ENCODE assay signal across 28 cellular contexts in genomic region chr19:56525214-56525860, GRCh38. TPM values are rescaled to one million over a fixed set of nuclear protein-coding genes. Genes with fewer than 3 reads are reported as not detected.
DNase-seq lines count a peak whose midpoint lies in the region; ATAC-seq, FAIRE-seq and TF ChIP-seq lines count a peak whose summit lies in the region.
"Had no signal": no experiment of that assay in that cellular context is flagged by ENCODE, and none has a peak within 500 bp of the region (broad histone marks: within the 10 kb centered on the region; RNA-seq: fewer than 3 reads in every experiment).

No MANE protein-coding gene starts in this region.

- no peak overlapping the region for H2BK5ac ChIP-seq in H1 (ENCODE audit: low read depth, low read length)

- peaks cover 17 to 22% of the 10 kb centered on the region in 2 donors for H3K9me3 Mint-ChIP-seq in effector memory CD8-positive, alpha-beta T cell

- FAIRE-seq in H1 (lab: Jason Lieb, UNC): no peak
- FAIRE-seq: GM12892, GM19239, H54 had no signal

- POLR2A ChIA-PET in SK-N-SH (lab: Yijun Ruan, JAX): no interaction called here
- POLR2A ChIA-PET in H1 (lab: Charles Lee; ENCODE audit: partially characterized antibody): interaction anchor here (1.2 kb wide), 1 partner anchor 45 kb away, joined by 3 read pairs; no protein-coding TSS in a partner anchor

- no peak for TF ChIP-seq POLR2A in H1 (IDR thresholded peaks at IDR 0.05; ENCODE audit: control extremely low read depth in 1 of 2, low read depth in 2 of 2, low read length in 2 of 2)

- TF ChIP-seq CTCF in SK-N-SH (IDR thresholded peaks at IDR 0.05) (no peak), H1 (IDR thresholded peaks at IDR 0.05; ENCODE audit: control extremely low read depth in 1 of 3, insufficient read depth in 1 of 3, low read depth in 1 of 3, low read length in 3 of 3) (no peak)

- peaks cover 9% of the 10 kb centered on the region for H3F3A ChIP-seq in SK-N-SH (replicated peaks; ENCODE audit: insufficient read depth)

- TF ChIP-seq RAD21 in SK-N-SH (IDR thresholded peaks at IDR 0.05; ENCODE audit: low read length) (no peak), H1 (IDR thresholded peaks at IDR 0.05 in 1 of 2, conservative IDR thresholded peaks at IDR 0.05 in 1 of 2; ENCODE audit: low read depth in 2 of 2, low read length in 2 of 2) (no peak)

- in situ Hi-C loops in KBM-7 (cut with MboI; ENCODE audit: low pct_unique_long_range_greater_than_20kb, low sequenced_read_pairs): no loop called here

- no peak overlapping the region for H2BK15ac ChIP-seq in H1 (ENCODE audit: low read length)

- H3K27me3 Mint-ChIP-seq in effector memory CD8-positive, alpha-beta T cell: no peaks in the 10 kb centered on the region
- H3K27me3 Mint-ChIP-seq: CD4-positive, alpha-beta T cell had no signal

- no peak overlapping the region for H3K23ac ChIP-seq in H1 (ENCODE audit: insufficient read length)

- DNase-seq in SK-N-SH (no peak), KBM-7 (peak; percentile 1), H1 (ENCODE audit: low read depth in 1 of 2, low spot score in 2 of 2) (no peak)
- DNase-seq in effector memory CD8-positive, alpha-beta T cell: no peak
- DNase-seq in stimulated activated CD8-positive, alpha-beta memory T cell treated with anti-CD3 and anti-CD28 coated beads, Interleukin-4, amount 100 ng/mL, for 48 hours: no peak
- DNase-seq: 8988T; Caco-2; CD4-positive, alpha-beta T cell; DND-41; KG1; MG63; NCI-H2029 treated with DMSO at 0.1 percent for 48 hours; NCI-H2171; NCI-H226; NCI-H510A; NCI-H69; SHP77 had no signal

- no peak overlapping the region for H2AK5ac ChIP-seq in H1 (ENCODE audit: low read depth, low read length)

- ATAC-seq in SK-N-SH treated with all-trans-retinoic acid at 6 μM for 48 hours (no peak), GM19455 (IDR thresholded peaks at IDR 0.05; ENCODE audit: unreplicated experiment) (no peak)
- ATAC-seq in effector memory CD8-positive, alpha-beta T cell (replicated peaks): no peak
- ATAC-seq: Panc1 had no signal

- no peak overlapping the region; a peak in 1 of 4 replicates for H3K4me3 ChIP-seq in SK-N-SH (ENCODE audit: low read depth in 2 of 2, low read length in 1 of 2)
- H3K4me3 ChIP-seq in H1 (ENCODE audit: extremely low read depth in 1 of 4, insufficient read depth in 2 of 4, low read depth in 3 of 4, low read length in 4 of 4): no peak overlapping the region; a peak in 2 of 8 replicates
- peak overlapping the region; percentile 31 for H3K4me3 ChIP-seq in skeletal muscle satellite cell (ENCODE audit: low read length)
- H3K4me3 ChIP-seq: BLaER1, MG63 had no signal

- H3K79me1 ChIP-seq in H1 (ENCODE audit: low read depth, low read length): no peaks in the 10 kb centered on the region

- H3K4me1 Mint-ChIP-seq in effector memory CD8-positive, alpha-beta T cell (ENCODE audit: low read depth in 2 of 2): no peaks in the 10 kb centered on the region

- H2BK120ac ChIP-seq in H1 (replicated peaks; ENCODE audit: low read depth, low read length): no peak overlapping the region

- H3K9me3 ChIP-seq in SK-N-SH (peaks cover 47% of the 10 kb centered on the region), H1 (ENCODE audit: insufficient read depth in 2 of 2, low read depth in 1 of 2, low read length in 1 of 2) (peaks cover 59 to 69% of the 10 kb centered on the region in 2 experiments), skeletal muscle satellite cell (replicated peaks; ENCODE audit: low read length) (peaks cover 47% of the 10 kb centered on the region)

- H3K4me3 Mint-ChIP-seq in effector memory CD8-positive, alpha-beta T cell: no peak overlapping the region
- H3K4me3 Mint-ChIP-seq: CD4-positive, alpha-beta T cell had no signal

- H2BK12ac ChIP-seq in H1 (ENCODE audit: low read depth, low read length): no peak overlapping the region

- 52% methylated on average over 4 of the region's 4 CpGs for whole genome bisulfite sequencing in SK-N-SH (ENCODE audit: low lambda C conversion rate)
- WGBS in H1 (ENCODE audit: extremely low coverage in 1 of 2, insufficient coverage in 1 of 2, insufficient read length in 1 of 2, insufficient replicate concordance in 2 of 2, low coverage in 1 of 2, low lambda C conversion rate in 2 of 2, missing lambda C conversion rate in 1 of 2), 2 experiments: 73% methylated on average over 4 of the region's 4 CpGs; no CpG with 5 or more reads in 1 of the 2 experiments

- no peak overlapping the region for H3K14ac ChIP-seq in H1 (ENCODE audit: insufficient read length)

- H3K27ac ChIP-seq in SK-N-SH (ENCODE audit: low read depth in 2 of 2, low read length in 1 of 2): no peak overlapping the region
- no peak overlapping the region for H3K27ac ChIP-seq in H1 (ENCODE audit: low read depth, low read length)
- H3K27ac ChIP-seq: BLaER1, RWPE1 had no signal

- no peaks in the 10 kb centered on the region for H4K20me1 ChIP-seq in SK-N-SH (ENCODE audit: insufficient read depth)
- no peaks in the 10 kb centered on the region for H4K20me1 ChIP-seq in H1 (replicated peaks in 1 of 2; ENCODE audit: control insufficient read depth in 1 of 2, insufficient read depth in 2 of 2, low read length in 2 of 2)
- H4K20me1 ChIP-seq: BLaER1 had no signal

- CTCF ChIA-PET in SK-N-SH (lab: Yijun Ruan, JAX) (interaction anchor here (1.4 kb wide), 1 partner anchor 312 kb away, joined by 3 read pairs; no protein-coding TSS in a partner anchor), H1 (lab: Charles Lee; ENCODE audit: partially characterized antibody) (interaction anchor here (1.5 kb wide), 1 partner anchor 13 kb away, joined by 4 read pairs; no protein-coding TSS in a partner anchor)

- H2BK20ac ChIP-seq in H1 (ENCODE audit: low read length): no peak overlapping the region

- H2AFZ ChIP-seq in SK-N-SH (ENCODE audit: low read depth) (no peak overlapping the region), H1 (ENCODE audit: low read length) (no peak overlapping the region)

- no peaks in the 10 kb centered on the region for H3K4me1 ChIP-seq in SK-N-SH (ENCODE audit: control insufficient read depth in 1 of 2, insufficient read depth in 2 of 2, low read depth in 1 of 2, low read length in 1 of 2)
- no peaks in the 10 kb centered on the region for H3K4me1 ChIP-seq in H1 (replicated peaks in 1 of 4; ENCODE audit: control insufficient read depth in 3 of 4, insufficient read depth in 4 of 4, low read length in 3 of 4)
- no peaks in the 10 kb centered on the region for H3K4me1 ChIP-seq in skeletal muscle satellite cell (ENCODE audit: control insufficient read depth, insufficient read depth, low read length)
- H3K4me1 ChIP-seq: BLaER1, Caco-2 had no signal

- H3K4me2 ChIP-seq in SK-N-SH (no peak overlapping the region), H1 (ENCODE audit: insufficient read depth in 1 of 2, low read depth in 2 of 2, low read length in 2 of 2) (no peak overlapping the region), skeletal muscle satellite cell (ENCODE audit: low read length) (no peak overlapping the region)
- H3K4me2 ChIP-seq: BLaER1 had no signal

- no peak overlapping the region for H3K18ac ChIP-seq in H1 (ENCODE audit: extremely low read depth, low read length)

- no peaks in the 10 kb centered on the region for H3K23me2 ChIP-seq in H1 (ENCODE audit: low read depth, low read length)

- no peak overlapping the region for H4K8ac ChIP-seq in H1 (ENCODE audit: extremely low read depth, insufficient read depth, low read length)

- no peak overlapping the region for H3K27ac Mint-ChIP-seq in effector memory CD8-positive, alpha-beta T cell
- H3K27ac Mint-ChIP-seq: CD4-positive, alpha-beta T cell had no signal

- H3K9me2 ChIP-seq in SK-N-SH: no peaks in the 10 kb centered on the region

- no peak for TF ChIP-seq EP300 in SK-N-SH (IDR thresholded peaks at IDR 0.05; ENCODE audit: borderline replicate concordance in 1 of 2, low read depth in 1 of 2, low read length in 1 of 2)
- no peak for TF ChIP-seq EP300 in H1 (IDR thresholded peaks at IDR 0.05; ENCODE audit: borderline replicate concordance in 1 of 2, low read depth in 2 of 2, low read length in 2 of 2)

- H4K5ac ChIP-seq in H1 (ENCODE audit: insufficient read length, low read depth, low read length): no peak overlapping the region

- H3K9ac ChIP-seq in SK-N-SH (no peak overlapping the region), H1 (replicated peaks in 1 of 4; ENCODE audit: extremely low read depth in 1 of 4, low read depth in 3 of 4, low read length in 3 of 4) (no peak overlapping the region), skeletal muscle satellite cell (ENCODE audit: low read depth, low read length) (no peak overlapping the region)
- H3K9ac ChIP-seq: BLaER1 had no signal

- no peaks in the 10 kb centered on the region for H3K27me3 ChIP-seq in SK-N-SH (ENCODE audit: insufficient read depth)
- H3K27me3 ChIP-seq in H1 (replicated peaks in 1 of 4; ENCODE audit: control insufficient read depth in 3 of 4, extremely low read depth in 1 of 4, insufficient read depth in 3 of 4, low read length in 3 of 4): no peaks in the 10 kb centered on the region
- H3K27me3 ChIP-seq in skeletal muscle satellite cell (ENCODE audit: control insufficient read depth, insufficient read depth, low read length): no peaks in the 10 kb centered on the region
- H3K27me3 ChIP-seq: BLaER1, MG63 had no signal

- H4K91ac ChIP-seq in H1 (replicated peaks; ENCODE audit: insufficient read length, low read length): no peak overlapping the region

- H3K79me2 ChIP-seq in SK-N-SH (ENCODE audit: insufficient read depth) (no peaks in the 10 kb centered on the region), H1 (ENCODE audit: control insufficient read depth in 1 of 2, insufficient read depth in 2 of 2, low read length in 2 of 2) (no peaks in the 10 kb centered on the region)

- no peak overlapping the region for H3K56ac ChIP-seq in H1 (replicated peaks; ENCODE audit: insufficient read length, low read depth, low read length)

- H3K4ac ChIP-seq in H1 (replicated peaks; ENCODE audit: insufficient read length, low read depth, low read length): no peak overlapping the region

- H3K36me3 Mint-ChIP-seq in effector memory CD8-positive, alpha-beta T cell (ENCODE audit: insufficient read depth): no peaks in the 10 kb centered on the region

- H3K36me3 ChIP-seq in SK-N-SH (replicated peaks in 1 of 2; ENCODE audit: control insufficient read depth in 1 of 2, insufficient read depth in 2 of 2, low read length in 1 of 2) (peaks cover 1 to 27% of the 10 kb centered on the region in 2 experiments), H1 (ENCODE audit: control insufficient read depth in 2 of 4, insufficient read depth in 4 of 4, low read length in 3 of 4) (no peaks in the 10 kb centered on the region; a peak in 1 of 8 replicates), skeletal muscle satellite cell (ENCODE audit: insufficient read depth, low read length) (peaks cover 21% of the 10 kb centered on the region)
- H3K36me3 ChIP-seq: MG63 had no signal

RNA-seq across cellular contexts. Expression of gene ZFP28, which starts 13.4 kb away (rescaled TPM):
- polyA plus RNA-seq in SK-N-SH (2012; rRNA removed): 3.5 and 4.9 TPM in 2 replicates
- 3.3 and 3.7 TPM in 2 replicates for polyA plus RNA-seq in SK-N-SH (2012; cell fraction: cytosol; rRNA removed)
- polyA plus RNA-seq in SK-N-SH (2012; cell fraction: nucleus; rRNA removed): 8.1 and 14.5 TPM in 2 replicates
- total RNA-seq in H1 (2021; fragmentation: NEBNext Ultra II Directional; extraction: Animal tissue kit (Norgen Biotek cat#: 25700)): 4.5 and 5.2 TPM in 2 replicates
- 1.3 and 1.6 TPM in 2 replicates for polyA plus RNA-seq in H1 (2011; rRNA removed)
- polyA plus RNA-seq in H1 (2011; cell fraction: cytosol; rRNA removed): 2.1 TPM
- 3.4 TPM for polyA plus RNA-seq in H1 (2011; cell fraction: nucleus; rRNA removed)
- polyA plus RNA-seq in H1 (2012, experiment 1 of 2): 2.2 to 3.7 TPM (median 3.2 TPM) in 4 replicates
- polyA plus RNA-seq in H1 (2012, experiment 2 of 2): 0.20 TPM
- 5.3 TPM for polyA plus RNA-seq in H1 (2013, experiment 1 of 2)
- 5.7 TPM for polyA plus RNA-seq in H1 (2013, experiment 2 of 2)
- 6.2 and 6.7 TPM in 2 replicates for polyA minus RNA-seq in H1 (2011; rRNA and poly(A)+ RNA removed)
- polyA minus RNA-seq in H1 (2011; cell fraction: cytosol; rRNA and poly(A)+ RNA removed): 2.8 TPM
- 12.0 TPM for polyA minus RNA-seq in H1 (2011; cell fraction: nucleus; rRNA and poly(A)+ RNA removed)
- 7.1 and 7.4 TPM in 2 replicates for total RNA-seq in skeletal muscle satellite cell (2012; rRNA removed)
- total RNA-seq: Caco-2, OCI-LY7 had no signal

RNA-seq across cellular contexts. Expression of gene ZNF471, which starts 17.7 kb away (rescaled TPM):
- polyA plus RNA-seq in SK-N-SH (2012; rRNA removed) (2.5 and 4.0 TPM in 2 replicates), H1 (2011; rRNA removed) (0.46 and 0.73 TPM in 2 replicates)
- polyA plus RNA-seq in SK-N-SH (2012; cell fraction: cytosol; rRNA removed): 2.1 and 2.2 TPM in 2 replicates
- polyA plus RNA-seq in SK-N-SH (2012; cell fraction: nucleus; rRNA removed): 8.1 and 16.2 TPM in 2 replicates
- total RNA-seq in H1 (2021; fragmentation: NEBNext Ultra II Directional; extraction: Animal tissue kit (Norgen Biotek cat#: 25700)): 0.42 and 0.74 TPM in 2 replicates
- polyA plus RNA-seq in H1 (2011; cell fraction: cytosol; rRNA removed): 0.98 TPM
- 1.1 TPM for polyA plus RNA-seq in H1 (2011; cell fraction: nucleus; rRNA removed)
- polyA plus RNA-seq in H1 (2012, experiment 1 of 2): 0.67 to 2.0 TPM (median 1.0 TPM) in 4 replicates
- polyA plus RNA-seq in H1 (2012, experiment 2 of 2): not detected
- polyA plus RNA-seq in H1 (2013, experiment 1 of 2): 1.1 TPM
- 1.1 TPM for polyA plus RNA-seq in H1 (2013, experiment 2 of 2)
- 1.3 and 2.1 TPM in 2 replicates for polyA minus RNA-seq in H1 (2011; rRNA and poly(A)+ RNA removed)
- polyA minus RNA-seq in H1 (2011; cell fraction: cytosol; rRNA and poly(A)+ RNA removed): 0.51 TPM
- 4.5 TPM for polyA minus RNA-seq in H1 (2011; cell fraction: nucleus; rRNA and poly(A)+ RNA removed)
- 1.7 and 2.3 TPM in 2 replicates for total RNA-seq in skeletal muscle satellite cell (2012; rRNA removed)
- total RNA-seq: Caco-2, HT1080, OCI-LY7 had no signal

RNA-seq across cellular contexts. Expression of gene ZNF470, which starts 41.9 kb away (rescaled TPM):
- polyA plus RNA-seq in SK-N-SH (2012; rRNA removed) (2.1 and 2.5 TPM in 2 replicates), H1 (2011; rRNA removed) (1.9 and 2.0 TPM in 2 replicates)
- polyA plus RNA-seq in SK-N-SH (2012; cell fraction: cytosol; rRNA removed): 1.9 TPM in 2 replicates
- 6.3 and 8.4 TPM in 2 replicates for polyA plus RNA-seq in SK-N-SH (2012; cell fraction: nucleus; rRNA removed)
- total RNA-seq in H1 (2021; fragmentation: NEBNext Ultra II Directional; extraction: Animal tissue kit (Norgen Biotek cat#: 25700)): 6.8 and 8.8 TPM in 2 replicates
- polyA plus RNA-seq in H1 (2011; cell fraction: cytosol; rRNA removed): 2.8 TPM
- polyA plus RNA-seq in H1 (2011; cell fraction: nucleus; rRNA removed): 6.7 TPM
- polyA plus RNA-seq in H1 (2012, experiment 1 of 2): 4.8 to 7.2 TPM (median 6.1 TPM) in 4 replicates
- polyA plus RNA-seq in H1 (2012, experiment 2 of 2): 0.49 TPM
- 7.4 TPM for polyA plus RNA-seq in H1 (2013, experiment 1 of 2)
- polyA plus RNA-seq in H1 (2013, experiment 2 of 2): 6.4 TPM
- 3.8 and 6.8 TPM in 2 replicates for polyA minus RNA-seq in H1 (2011; rRNA and poly(A)+ RNA removed)
- polyA minus RNA-seq in H1 (2011; cell fraction: cytosol; rRNA and poly(A)+ RNA removed): 2.9 TPM
- polyA minus RNA-seq in H1 (2011; cell fraction: nucleus; rRNA and poly(A)+ RNA removed): 13.6 TPM
- total RNA-seq in skeletal muscle satellite cell (2012; rRNA removed): 5.8 and 7.6 TPM in 2 replicates

RNA-seq across cellular contexts. Expression of gene ZNF667, which starts 48.2 kb away (rescaled TPM):
- polyA plus RNA-seq in SK-N-SH (2012; rRNA removed) (3.2 and 5.0 TPM in 2 replicates), H1 (2011; rRNA removed) (3.1 and 4.4 TPM in 2 replicates)
- polyA plus RNA-seq in SK-N-SH (2012; cell fraction: cytosol; rRNA removed): 3.0 and 3.1 TPM in 2 replicates
- polyA plus RNA-seq in SK-N-SH (2012; cell fraction: nucleus; rRNA removed): 11.7 and 18.8 TPM in 2 replicates
- 9.3 and 10.7 TPM in 2 replicates for total RNA-seq in H1 (2021; fragmentation: NEBNext Ultra II Directional; extraction: Animal tissue kit (Norgen Biotek cat#: 25700))
- 7.0 TPM for polyA plus RNA-seq in H1 (2011; cell fraction: cytosol; rRNA removed)
- 7.1 TPM for polyA plus RNA-seq in H1 (2011; cell fraction: nucleus; rRNA removed)
- 8.5 to 15.5 TPM (median 10.9 TPM) in 4 replicates for polyA plus RNA-seq in H1 (2012, experiment 1 of 2)
- polyA plus RNA-seq in H1 (2012, experiment 2 of 2): 1.0 TPM
- polyA plus RNA-seq in H1 (2013, experiment 1 of 2): 11.4 TPM
- 11.7 TPM for polyA plus RNA-seq in H1 (2013, experiment 2 of 2)
- 12.9 and 14.1 TPM in 2 replicates for polyA minus RNA-seq in H1 (2011; rRNA and poly(A)+ RNA removed)
- polyA minus RNA-seq in H1 (2011; cell fraction: cytosol; rRNA and poly(A)+ RNA removed): 10.7 TPM
- polyA minus RNA-seq in H1 (2011; cell fraction: nucleus; rRNA and poly(A)+ RNA removed): 25.4 TPM
- total RNA-seq in skeletal muscle satellite cell (2012; rRNA removed): 2.0 and 3.5 TPM in 2 replicates
- total RNA-seq: Caco-2, OCI-LY7 had no signal
